In the genomic region with DNA sequence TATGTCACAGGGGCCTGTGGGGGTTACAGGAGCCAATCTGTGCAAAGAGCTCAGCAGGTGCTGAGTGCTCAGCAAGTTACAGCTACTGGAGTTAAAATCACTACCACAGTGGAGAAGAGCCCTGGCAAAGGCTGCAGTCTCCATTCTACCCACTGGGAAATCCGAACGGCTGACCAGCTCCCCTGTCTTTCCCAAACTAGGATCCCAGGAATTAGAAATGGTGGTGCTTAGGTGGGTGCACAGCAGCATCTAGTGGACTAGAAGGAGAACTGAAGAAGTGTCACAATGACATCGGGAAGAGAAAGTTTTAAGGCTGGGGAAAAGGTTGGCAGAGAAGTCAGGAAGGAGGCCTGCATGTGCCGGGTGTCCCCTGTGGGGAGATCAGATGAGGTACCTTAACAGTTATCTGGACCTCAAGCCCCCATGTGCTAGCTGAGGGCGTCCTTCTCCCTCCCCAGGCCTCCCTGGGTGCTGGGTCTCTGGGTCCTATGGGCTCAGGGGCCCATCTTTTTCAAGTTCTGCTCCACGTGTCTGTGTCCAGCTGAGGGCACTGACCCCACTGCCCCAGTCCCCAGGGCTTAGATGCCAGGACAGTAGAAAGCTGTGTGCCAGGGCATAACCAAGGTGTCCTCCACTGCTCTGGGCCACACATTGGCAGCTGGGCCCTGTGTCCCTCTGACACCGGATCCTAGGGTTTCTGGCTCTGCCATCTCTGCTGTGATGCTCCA, we compare ENCODE assay signal across 10 cellular contexts. TPM values are rescaled to one million over a fixed set of nuclear protein-coding genes. Genes with fewer than 3 reads are reported as not detected.
DNase-seq lines count a peak whose midpoint lies in the region; ATAC-seq and TF ChIP-seq lines count a peak whose summit lies in the region.
"Had no signal": no experiment of that assay in that cellular context is flagged by ENCODE, and none has a peak within 500 bp of the region (broad histone marks: within the 10 kb centered on the region; RNA-seq: fewer than 3 reads in every experiment).

No MANE protein-coding gene starts in this region.

- POLR2A ChIA-PET in MCF 10A (lab: Yijun Ruan, JAX) = interaction anchor here (0.7 kb wide), 1 partner anchor 429 kb away, joined by 3 read pairs; no protein-coding TSS in a partner anchor

- no peak overlapping the region for H3K27ac ChIP-seq in breast epithelium
- H3K27ac ChIP-seq: SJSA1 had no signal

- intact Hi-C loops in MCF 10A (cut with micrococcal nuclease) (no loop called here), breast epithelium (cut with DNase I; ENCODE audit: low total_unique reads) (no loop called here), left cardiac atrium (cut with DNase I) (loop anchor here (5.0 to 10.0 kb wide), 3 partner anchors 60 to 80 kb away; no protein-coding TSS in a partner anchor)

- peak; percentile 30 to 65 for ATAC-seq in left cardiac atrium

- H3K27ac Mint-ChIP-seq in MCF 10A (ENCODE audit: low read depth, unreplicated experiment) = no peak overlapping the region
- no peak overlapping the region for H3K27ac Mint-ChIP-seq in type B pancreatic cell
- H3K27ac Mint-ChIP-seq: stimulated activated naive CD8-positive, alpha-beta T cell treated with anti-CD3 and anti-CD28 coated beads, Interleukin-15, Interleukin-2, amounts not matched to agents 100 ng/mL and 50 ng/mL, for 24 hours had no signal

- H3K4me1 Mint-ChIP-seq in MCF 10A (ENCODE audit: insufficient read depth, unreplicated experiment) = no peaks in the 10 kb centered on the region
- H3K4me1 Mint-ChIP-seq in type B pancreatic cell (ENCODE audit: unreplicated experiment) = peaks cover 13% of the 10 kb centered on the region

- H3K27me3 ChIP-seq in breast epithelium (no peaks in the 10 kb centered on the region), MG63 (peaks cover 6% of the 10 kb centered on the region)

- H3K27me3 Mint-ChIP-seq in MCF 10A (ENCODE audit: insufficient read depth, unreplicated experiment) = peaks cover 62% of the 10 kb centered on the region
- H3K27me3 Mint-ChIP-seq in type B pancreatic cell = no peaks in the 10 kb centered on the region

- H3K9me3 Mint-ChIP-seq in MCF 10A (ENCODE audit: unreplicated experiment) = no peaks in the 10 kb centered on the region
- no peaks in the 10 kb centered on the region for H3K9me3 Mint-ChIP-seq in type B pancreatic cell
- H3K9me3 Mint-ChIP-seq: stimulated activated naive CD8-positive, alpha-beta T cell treated with anti-CD3 and anti-CD28 coated beads, Interleukin-15, Interleukin-2, amounts not matched to agents 100 ng/mL and 50 ng/mL, for 24 hours had no signal

- no peak overlapping the region for H3K4me3 Mint-ChIP-seq in MCF 10A (ENCODE audit: unreplicated experiment)
- H3K4me3 Mint-ChIP-seq in type B pancreatic cell = no peak overlapping the region
- H3K4me3 Mint-ChIP-seq: stimulated activated naive CD8-positive, alpha-beta T cell treated with anti-CD3 and anti-CD28 coated beads, Interleukin-15, Interleukin-2, amounts not matched to agents 100 ng/mL and 50 ng/mL, for 24 hours had no signal

- TF ChIP-seq POLR2A in breast epithelium (IDR thresholded peaks at IDR 0.05) = no peak

- TF ChIP-seq CTCF in MCF 10A (IDR thresholded peaks at IDR 0.05; ENCODE audit: unreplicated experiment) (peak; percentile 30), breast epithelium (IDR thresholded peaks at IDR 0.05) (peak in 1 of 3 donors; percentile 26), type B pancreatic cell (conservative IDR thresholded peaks at IDR 0.05) (peak; percentile 74)

- H3K4me3 ChIP-seq in breast epithelium = no peak overlapping the region
- no peak overlapping the region for H3K4me3 ChIP-seq in MG63
- H3K4me3 ChIP-seq: SJSA1 had no signal

- H3K36me3 ChIP-seq in breast epithelium (no peaks in the 10 kb centered on the region), MG63 (no peaks in the 10 kb centered on the region)
- H3K36me3 ChIP-seq: SJSA1 had no signal

- H3K9me3 ChIP-seq in breast epithelium (no peaks in the 10 kb centered on the region), MG63 (no peaks in the 10 kb centered on the region)
- H3K9me3 ChIP-seq: SJSA1 had no signal

- DNase-seq in MCF 10A (ENCODE audit: unreplicated experiment) (peak; percentile 37), breast epithelium (ENCODE audit: low spot score in 2 of 2) (no peak), SHP77 (lab: John Stamatoyannopoulos, UW) (peak; percentile 39 to 82), left cardiac atrium (no peak), type B pancreatic cell (ENCODE audit: extremely low spot score, unreplicated experiment) (no peak), MG63 (no peak), NCI-H2196 (lab: John Stamatoyannopoulos, UW; ENCODE audit: unreplicated experiment) (no peak)
- no peak for DNase-seq in stimulated activated CD4-positive, alpha-beta T cell treated with anti-CD3 and anti-CD28 coated beads, Interleukin-2, amount 100 ng/mL, for 24 hours

- CTCF ChIA-PET in MCF 10A (lab: Yijun Ruan, JAX) = interaction anchor here (0.5 to 7.5 kb wide), 16 partner anchors 8 to 449 kb away, joined by 3 to 112 read pairs (median 4); no protein-coding TSS in a partner anchor

- BruUV-seq in MCF 10A (replicated peaks; lab: Mats Ljungman, UMichigan) = no TSS peak

- H3K4me1 ChIP-seq in breast epithelium = no peaks in the 10 kb centered on the region
- H3K4me1 ChIP-seq: SJSA1 had no signal

- H3K36me3 Mint-ChIP-seq in MCF 10A (ENCODE audit: insufficient read depth, unreplicated experiment) (no peaks in the 10 kb centered on the region), type B pancreatic cell (no peaks in the 10 kb centered on the region)

RNA-seq across cellular contexts. Expression of a gene that starts 1.9 kb away (rescaled TPM):
- total RNA-seq in MCF 10A (2022) (not detected in 2 replicates), breast epithelium (not detected), left cardiac atrium (not detected), type B pancreatic cell (ENCODE audit: low replicate concordance) (not detected in 2 replicates)
- not detected in 2 replicates for total RNA-seq in MG63 (2014; rRNA removed; shearing (Covaris generic); ENCODE audit: low replicate concordance)
- total RNA-seq: SJSA1 had no signal

RNA-seq across cellular contexts. Expression of a gene that starts 33.4 kb away (rescaled TPM):
- 0.10 and 0.14 TPM in 2 replicates for total RNA-seq in MCF 10A (2022)
- total RNA-seq in breast epithelium = 1 to 10 TPM in 2 of 3 donors, under 1 TPM in 1; 0.16 to 2.9 (median 1.9) TPM
- total RNA-seq in left cardiac atrium = 10 to 100 TPM; 16.1 to 24.8 TPM
- total RNA-seq in type B pancreatic cell (ENCODE audit: low replicate concordance) = 3.7 and 5.1 TPM in 2 replicates
- total RNA-seq in MG63 (2014; rRNA removed; shearing (Covaris generic); ENCODE audit: low replicate concordance) = not detected in 2 replicates
- total RNA-seq: SJSA1 had no signal

Comparison
In these comparisons a context has a peak if more than half of its experiments do, and no peak if none do; other contexts are left out.
1. DNase-seq: peak in MCF 10A (single experiment) and SHP77 (2 of 2); none in breast epithelium (0 of 2), left cardiac atrium (single experiment), type B pancreatic cell (single experiment), MG63 (single experiment), stimulated activated CD4-positive, alpha-beta T cell treated with anti-CD3 and anti-CD28 coated beads, Interleukin-2, amount 100 ng/mL, for 24 hours (0 of 2) and NCI-H2196 (single experiment).
2. intact Hi-C loops: an anchor here in left cardiac atrium (5.0 to 10.0 kb wide); none called in MCF 10A and breast epithelium.